1 cellular context compared by ENCODE assay signal in genomic region chr17:38710985-38711384, GRCh38.
TF ChIP-seq lines count a peak whose summit lies in the region.

No MANE protein-coding gene starts in this region.

TF ChIP-seq in GM23338, 12 proteins besides CTCF, POLR2A, EP300 and RAD21:
- TF ChIP-seq STAT1 (IDR thresholded peaks at IDR 0.05; ENCODE audit: unreplicated experiment), result no peak
TF ChIP-seq in GM23338: peak in this region for 0.
